9 cellular contexts compared by ENCODE assay signal in the genomic region with DNA sequence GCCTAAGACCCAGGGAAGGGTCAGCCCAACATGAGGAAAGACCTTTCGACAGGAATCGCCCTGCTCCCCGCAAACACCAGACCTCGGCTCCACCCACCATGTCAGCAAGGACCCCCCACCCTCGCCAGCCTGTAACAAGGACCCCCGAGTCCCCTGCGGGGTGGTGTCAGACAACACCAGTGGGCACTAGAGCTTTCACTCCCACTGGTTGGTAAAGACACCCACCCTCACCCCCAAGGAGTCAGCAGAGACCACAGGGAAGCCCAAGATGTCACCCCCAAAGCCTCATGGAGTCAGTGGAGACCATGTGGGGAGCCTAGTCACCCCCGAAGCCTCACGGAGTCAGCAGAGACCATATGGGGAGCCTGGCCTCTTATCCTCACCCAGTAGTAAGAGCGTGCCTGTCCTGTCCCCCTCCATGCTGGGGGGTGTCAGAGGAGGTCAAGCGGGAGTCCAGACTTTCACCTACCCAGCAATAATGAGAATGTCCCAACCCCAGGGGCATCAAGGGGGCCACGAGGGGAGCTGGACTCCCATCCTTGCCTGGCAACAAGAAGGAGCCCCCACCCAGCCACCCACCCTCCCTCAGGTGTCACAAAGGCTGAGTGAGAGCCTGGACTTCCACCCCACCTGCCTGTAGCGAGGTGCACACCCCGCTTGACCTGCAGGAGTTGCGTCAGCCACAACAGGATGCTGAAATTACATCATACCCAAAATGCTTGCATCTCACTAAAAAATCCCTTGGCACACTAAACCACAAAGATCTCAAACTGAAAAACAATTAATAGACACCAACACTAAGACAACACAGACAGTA. TPM values are rescaled to one million over a fixed set of nuclear protein-coding genes. Genes with fewer than 3 reads are reported as not detected.
DNase-seq lines count a peak whose midpoint lies in the region; ATAC-seq and TF ChIP-seq lines count a peak whose summit lies in the region.
"Had no signal": no experiment of that assay in that cellular context is flagged by ENCODE, and none has a peak within 500 bp of the region (broad histone marks: within the 10 kb centered on the region; RNA-seq: fewer than 3 reads in every experiment).

No MANE protein-coding gene starts in this region.

- DNase-seq in GM13976 (ENCODE audit: low spot score): peak; percentile 70
- DNase-seq in NOMO-1 (lab: John Stamatoyannopoulos, UW; ENCODE audit: unreplicated experiment in 2 of 2): peak; percentile 42 to 49
- DNase-seq in chondrocyte (ENCODE audit: low spot score): peak; percentile 75
- DNase-seq in natural killer cell treated with Interleukin-12 subunit alpha and Interleukin-12 subunit beta and Interleukin-15 and Interleukin-18, amount 100 ng/mL, for 72 hours (ENCODE audit: low spot score): peak; percentile 38
- DNase-seq in coronary artery (ENCODE audit: low spot score): no peak
- DNase-seq in gastrocnemius medialis: no peak
- no peak for DNase-seq in NCI-H1048 (lab: John Stamatoyannopoulos, UW)
- DNase-seq: amygdala, kidney glomerular epithelial cell had no signal

- no peaks in the 10 kb centered on the region for H3K4me1 ChIP-seq in gastrocnemius medialis

- ATAC-seq in natural killer cell treated with Interleukin-12 subunit alpha and Interleukin-12 subunit beta and Interleukin-15 and Interleukin-18, amount 100 ng/mL, for 72 hours: peak in 1 of 2 donors; percentile 61
- ATAC-seq in gastrocnemius medialis: no peak

- TF ChIP-seq POLR2A in gastrocnemius medialis (IDR thresholded peaks at IDR 0.05): no peak

- H3K27me3 Mint-ChIP-seq in chondrocyte (ENCODE audit: low read depth): no peaks in the 10 kb centered on the region
- no peaks in the 10 kb centered on the region for H3K27me3 Mint-ChIP-seq in natural killer cell treated with Interleukin-12 subunit alpha and Interleukin-12 subunit beta and Interleukin-15 and Interleukin-18, amount 100 ng/mL, for 72 hours

- H3K27ac Mint-ChIP-seq in chondrocyte (ENCODE audit: unreplicated experiment): no peak overlapping the region
- peak overlapping the region; percentile 34 to 43 for H3K27ac Mint-ChIP-seq in natural killer cell treated with Interleukin-12 subunit alpha and Interleukin-12 subunit beta and Interleukin-15 and Interleukin-18, amount 100 ng/mL, for 72 hours

- in situ Hi-C loops in GM13976 (cut with MboI; ENCODE audit: low sequenced_read_pairs, unreplicated experiment): no loop called here
- in situ Hi-C loops in gastrocnemius medialis (cut with MboI; ENCODE audit: low sequenced_read_pairs in 4 of 4): no loop called here

- H3K27me3 ChIP-seq in gastrocnemius medialis: no peaks in the 10 kb centered on the region

- peaks cover 0 to 31% (median 6%) of the 10 kb centered on the region in 3 donors for H3K9me3 ChIP-seq in gastrocnemius medialis

- intact Hi-C loops in gastrocnemius medialis (cut with DNase I; ENCODE audit: low total_unique reads): no loop called here

- no peak overlapping the region for H3K27ac ChIP-seq in coronary artery
- no peak overlapping the region for H3K27ac ChIP-seq in gastrocnemius medialis

- peaks cover 42% of the 10 kb centered on the region for H3K9me3 Mint-ChIP-seq in chondrocyte (ENCODE audit: low read depth)
- H3K9me3 Mint-ChIP-seq in natural killer cell treated with Interleukin-12 subunit alpha and Interleukin-12 subunit beta and Interleukin-15 and Interleukin-18, amount 100 ng/mL, for 72 hours: peaks cover 15% of the 10 kb centered on the region

- H3K4me3 Mint-ChIP-seq in chondrocyte (ENCODE audit: unreplicated experiment): no peak overlapping the region
- H3K4me3 Mint-ChIP-seq in natural killer cell treated with Interleukin-12 subunit alpha and Interleukin-12 subunit beta and Interleukin-15 and Interleukin-18, amount 100 ng/mL, for 72 hours: peak overlapping the region; percentile 63

- H3K4me3 ChIP-seq in coronary artery: no peak overlapping the region
- H3K4me3 ChIP-seq in gastrocnemius medialis: no peak overlapping the region

- peaks cover 32% of the 10 kb centered on the region for H3K36me3 Mint-ChIP-seq in chondrocyte (ENCODE audit: low read depth)
- H3K36me3 Mint-ChIP-seq in natural killer cell treated with Interleukin-12 subunit alpha and Interleukin-12 subunit beta and Interleukin-15 and Interleukin-18, amount 100 ng/mL, for 72 hours: peaks cover 44% of the 10 kb centered on the region

- no peaks in the 10 kb centered on the region for H3K4me1 Mint-ChIP-seq in chondrocyte (ENCODE audit: low read depth)
- peaks cover 4 to 14% of the 10 kb centered on the region in 2 donors for H3K4me1 Mint-ChIP-seq in natural killer cell treated with Interleukin-12 subunit alpha and Interleukin-12 subunit beta and Interleukin-15 and Interleukin-18, amount 100 ng/mL, for 72 hours (ENCODE audit: low read depth in 2 of 2)

- no peak for TF ChIP-seq CTCF in GM13976 (IDR thresholded peaks at IDR 0.05; ENCODE audit: borderline replicate concordance, control extremely low read depth, extremely low read depth, insufficient read depth, missing control alignments)
- TF ChIP-seq CTCF in chondrocyte (IDR thresholded peaks at IDR 0.05): no peak
- no peak for TF ChIP-seq CTCF in coronary artery (IDR thresholded peaks at IDR 0.05)
- TF ChIP-seq CTCF in gastrocnemius medialis (IDR thresholded peaks at IDR 0.05 in 4 of 5, conservative IDR thresholded peaks at IDR 0.05 in 1 of 5): no peak

- peaks cover 0 to 3% of the 10 kb centered on the region in 2 donors for H3K36me3 ChIP-seq in gastrocnemius medialis

RNA-seq across cellular contexts. Expression of a gene that starts 24.8 kb away (rescaled TPM):
- 6.5 to 12.7 TPM (median 7.8 TPM) in 3 replicates for total RNA-seq in chondrocyte
- total RNA-seq in natural killer cell treated with Interleukin-12 subunit alpha and Interleukin-12 subunit beta and Interleukin-15 and Interleukin-18, amount 100 ng/mL, for 72 hours: 100 to 1,000 TPM in 1 of 2 donors, 10 to 100 TPM in 1; 23.3 to 110 TPM
- 1 to 10 TPM; 1.8 to 9.6 (median 2.1) TPM for total RNA-seq in gastrocnemius medialis

Comparison
In these comparisons a context has a peak if more than half of its experiments do, and no peak if none do; other contexts are left out.
1. DNase-seq: peak in GM13976 (single experiment), NOMO-1 (2 of 2), chondrocyte (single experiment) and natural killer cell treated with Interleukin-12 subunit alpha and Interleukin-12 subunit beta and Interleukin-15 and Interleukin-18, amount 100 ng/mL, for 72 hours (single experiment); none in coronary artery (single experiment), gastrocnemius medialis (0 of 2) and NCI-H1048 (single experiment).